Comparison of ENCODE assay signal across 34 cellular contexts in genomic region chr2:88824951-88825350, GRCh38.
"Had no signal": no experiment of that assay in that cellular context is flagged by ENCODE, and none has a peak within 500 bp of the region (broad histone marks: within the 10 kb centered on the region; RNA-seq: fewer than 3 reads in every experiment).

No MANE protein-coding gene starts in this region.

- H3K9me3 ChIP-seq: SJCRH30 had no signal

- H3K36me3 ChIP-seq: brain microvascular endothelial cell, cardiac muscle cell, SJCRH30, WERI-Rb-1 had no signal

- H3K4me1 Mint-ChIP-seq: activated CD4-positive, alpha-beta memory T cell treated with anti-CD3 and anti-CD28 coated beads, Interleukin-2, amount 10 ng/mL, durations not matched to agents 7 days and 5 days; activated CD8-positive, alpha-beta memory T cell treated with anti-CD3 and anti-CD28 coated beads, Interleukin-2, amount 10 ng/mL, durations not matched to agents 7 days and 5 days; activated naive CD8-positive, alpha-beta T cell treated with anti-CD3 and anti-CD28 coated beads for 36 hours; activated T-helper 17 cell treated with anti-CD3 and anti-CD28 coated beads, Interleukin-2, amount 50 U/mL, for 72 hours had no signal

- H3K27me3 ChIP-seq: brain microvascular endothelial cell, cardiac muscle cell had no signal

- H3K4me3 ChIP-seq: cardiac muscle cell, SJCRH30, SK-N-MC had no signal

- H3K4me3 Mint-ChIP-seq: activated CD4-positive, alpha-beta memory T cell treated with anti-CD3 and anti-CD28 coated beads, Interleukin-2, amount 10 ng/mL, durations not matched to agents 7 days and 5 days; activated CD8-positive, alpha-beta memory T cell treated with anti-CD3 and anti-CD28 coated beads, Interleukin-2, amount 10 ng/mL, durations not matched to agents 7 days and 5 days; activated naive CD8-positive, alpha-beta T cell treated with anti-CD3 and anti-CD28 coated beads for 36 hours; activated T-cell treated with anti-CD3 and anti-CD28 coated beads, Interleukin-2, amount 50 U/mL, for 72 hours; activated T-helper 17 cell treated with anti-CD3 and anti-CD28 coated beads, Interleukin-2, amount 50 U/mL, for 72 hours had no signal

- H3K9ac ChIP-seq: KMS-11 had no signal

- H3K4me2 ChIP-seq: KMS-11 had no signal

- H3K4me1 ChIP-seq: SJCRH30 had no signal

- H3K27ac Mint-ChIP-seq: activated CD4-positive, alpha-beta memory T cell treated with anti-CD3 and anti-CD28 coated beads, Interleukin-2, amount 10 ng/mL, durations not matched to agents 7 days and 5 days; activated CD8-positive, alpha-beta memory T cell treated with anti-CD3 and anti-CD28 coated beads, Interleukin-2, amount 10 ng/mL, durations not matched to agents 7 days and 5 days; activated naive CD8-positive, alpha-beta T cell treated with anti-CD3 and anti-CD28 coated beads for 36 hours; activated T-cell treated with anti-CD3 and anti-CD28 coated beads, Interleukin-2, amount 50 U/mL, for 72 hours; activated T-helper 17 cell treated with anti-CD3 and anti-CD28 coated beads, Interleukin-2, amount 50 U/mL, for 72 hours had no signal

- H3K27ac ChIP-seq: brain microvascular endothelial cell, cardiac muscle cell, KMS-11, SJCRH30, SK-N-MC, WERI-Rb-1 had no signal

- DNase-seq: activated CD4-positive, alpha-beta memory T cell treated with anti-CD3 and anti-CD28 coated beads, Interleukin-2, amount 10 ng/mL, durations not matched to agents 7 days and 5 days; activated CD4-positive, alpha-beta T cell treated with anti-CD3 and anti-CD28 coated beads for 1 hour; activated CD4-positive, alpha-beta T cell treated with anti-CD3 and anti-CD28 coated beads for 48 hours; activated CD4-positive, CD25-positive, alpha-beta regulatory T cell; activated CD8-positive, alpha-beta memory T cell treated with anti-CD3 and anti-CD28 coated beads for 24 hours; activated CD8-positive, alpha-beta memory T cell treated with anti-CD3 and anti-CD28 coated beads, Interleukin-2, amount 10 ng/mL, durations not matched to agents 7 days and 5 days; activated CD8-positive, alpha-beta memory T cell treated with anti-CD3 and anti-CD28 coated beads, Interleukin-2, amount 50 U/mL, for 48 hours; activated effector memory CD4-positive, alpha-beta T cell treated with anti-CD3 and anti-CD28 coated beads, Interleukin-2, amount 50 U/mL, for 16 hours; activated naive CD4-positive, alpha-beta T cell; activated naive CD4-positive, alpha-beta T cell treated with anti-CD3 and anti-CD28 coated beads, Interleukin-2, amount 50 U/mL, for 16 hours; activated naive CD8-positive, alpha-beta T cell treated with anti-CD3 and anti-CD28 coated beads for 36 hours; activated T-cell treated with anti-CD3 and anti-CD28 coated beads, Interleukin-2, amount 50 U/mL, for 72 hours; amniotic stem cell; aorta; brain microvascular endothelial cell; NCI-H1092 treated with DMSO at 0.1 percent for 48 hours; NCI-H1417; NCI-H187; NCI-H2029 treated with DMSO at 0.1 percent for 48 hours; NCI-H2107; NCI-H2171; NCI-H510A; NCI-H526; NCI-H748 treated with DMSO at 0.1 percent for 48 hours; NK-92 treated with Interleukin-12 subunit alpha and Interleukin-12 subunit beta, amount 100 ng/mL, for 24 hours; OCI-M1; SHP77; SJCRH30; T1000; WERI-Rb-1 had no signal

- H3K9me3 Mint-ChIP-seq: activated CD4-positive, alpha-beta memory T cell treated with anti-CD3 and anti-CD28 coated beads, Interleukin-2, amount 10 ng/mL, durations not matched to agents 7 days and 5 days; activated naive CD8-positive, alpha-beta T cell treated with anti-CD3 and anti-CD28 coated beads for 36 hours; activated T-cell treated with anti-CD3 and anti-CD28 coated beads, Interleukin-2, amount 50 U/mL, for 72 hours; activated T-helper 17 cell treated with anti-CD3 and anti-CD28 coated beads, Interleukin-2, amount 50 U/mL, for 72 hours had no signal

- H3K36me3 Mint-ChIP-seq: activated CD8-positive, alpha-beta memory T cell treated with anti-CD3 and anti-CD28 coated beads, Interleukin-2, amount 10 ng/mL, durations not matched to agents 7 days and 5 days; activated naive CD8-positive, alpha-beta T cell treated with anti-CD3 and anti-CD28 coated beads for 36 hours had no signal
